Comparison of ENCODE assay signal across 8 cellular contexts in the genomic region with DNA sequence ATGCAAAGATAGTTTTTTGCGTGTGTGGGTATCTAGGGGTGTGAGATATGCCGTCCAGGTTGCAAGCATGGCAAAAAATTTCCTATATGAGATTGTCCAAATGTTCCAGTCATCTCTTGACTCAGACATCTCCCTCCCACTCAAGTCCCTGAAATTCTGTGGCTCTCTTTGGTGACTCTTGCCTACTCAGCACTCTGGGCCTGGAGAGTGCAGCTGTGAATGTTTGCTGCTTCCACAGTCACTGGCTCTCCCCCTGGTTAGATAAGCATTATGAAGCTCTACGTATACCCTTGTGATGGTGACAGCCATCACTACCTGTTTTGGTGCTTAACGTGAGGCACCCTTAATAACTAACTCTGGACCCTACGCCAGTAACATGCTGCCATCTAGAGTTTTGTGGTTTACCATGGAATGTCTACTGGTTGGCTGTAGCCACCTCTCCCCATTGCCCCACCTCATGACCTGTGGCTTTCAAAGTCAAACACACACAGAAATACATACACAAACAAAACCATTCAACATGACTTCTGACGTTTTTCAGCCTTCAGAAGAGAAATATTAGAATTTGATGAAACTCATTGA.
A peak's percentile ranks its signal among the peaks of the same experiment; 100 is the strongest.
DNase-seq lines count a peak whose midpoint lies in the region; ATAC-seq and TF ChIP-seq lines count a peak whose summit lies in the region.

No MANE protein-coding gene starts in this region.

- H3K27ac Mint-ChIP-seq in nephron progenitor cell, result no peak overlapping the region
- no peak overlapping the region for H3K27ac Mint-ChIP-seq in naive thymus-derived CD8-positive, alpha-beta T cell

- H3K4me1 Mint-ChIP-seq in nephron progenitor cell, result peaks cover 30% of the 10 kb centered on the region
- H3K4me1 Mint-ChIP-seq in naive thymus-derived CD8-positive, alpha-beta T cell, result no peaks in the 10 kb centered on the region

- no peak overlapping the region for H3K4me3 ChIP-seq in effector memory CD4-positive, alpha-beta T cell (ENCODE audit: insufficient read depth, low read depth, low read length, poor library complexity, severe bottlenecking)

- peaks cover 35% of the 10 kb centered on the region for H3K9me3 Mint-ChIP-seq in nephron progenitor cell
- peaks cover 0 to 5% (median 0%) of the 10 kb centered on the region in 9 donors for H3K9me3 Mint-ChIP-seq in naive thymus-derived CD8-positive, alpha-beta T cell

- no peaks in the 10 kb centered on the region for H3K27me3 ChIP-seq in effector memory CD4-positive, alpha-beta T cell (replicated peaks; ENCODE audit: control insufficient read depth, insufficient read depth, low read length, poor library complexity, severe bottlenecking)

- no peaks in the 10 kb centered on the region for H3K36me3 ChIP-seq in effector memory CD4-positive, alpha-beta T cell (ENCODE audit: control insufficient read depth, insufficient read depth, low read length)

- TF ChIP-seq CTCF in 22Rv1 (IDR thresholded peaks at IDR 0.05) (peak; percentile 42), nephron progenitor cell (IDR thresholded peaks at IDR 0.05) (peak; percentile 12)

- POLR2A ChIA-PET in naive thymus-derived CD8-positive, alpha-beta T cell (lab: Charles Lee), result no interaction called here

- ATAC-seq in GM18873 (IDR thresholded peaks at IDR 0.05; ENCODE audit: low FRiP score, unreplicated experiment) (peak; percentile 65), HG02981 (IDR thresholded peaks at IDR 0.05; ENCODE audit: unreplicated experiment) (peak; percentile 44)
- no peak for ATAC-seq in naive thymus-derived CD8-positive, alpha-beta T cell

- DNase-seq in RPMI7951 (ENCODE audit: low read depth), result peak; percentile 70
- DNase-seq in nephron progenitor cell, result peak; percentile 7
- no peak for DNase-seq in naive thymus-derived CD8-positive, alpha-beta T cell
- DNase-seq in effector CD4-positive, alpha-beta T cell, result no peak
- no peak for DNase-seq in effector memory CD4-positive, alpha-beta T cell

- H3K27ac ChIP-seq in 22Rv1, result no peak overlapping the region
- no peak overlapping the region for H3K27ac ChIP-seq in effector memory CD4-positive, alpha-beta T cell (ENCODE audit: insufficient read depth, low read length, poor library complexity, severe bottlenecking)

- no peaks in the 10 kb centered on the region for H3K4me1 ChIP-seq in effector memory CD4-positive, alpha-beta T cell (ENCODE audit: control insufficient read depth, insufficient read depth, low read length, poor library complexity, severe bottlenecking)

- no peak overlapping the region for H3K4me3 Mint-ChIP-seq in nephron progenitor cell
- no peak overlapping the region for H3K4me3 Mint-ChIP-seq in naive thymus-derived CD8-positive, alpha-beta T cell

- H3K27me3 Mint-ChIP-seq in nephron progenitor cell (ENCODE audit: low read depth, poor library complexity), result no peaks in the 10 kb centered on the region
- no peaks in the 10 kb centered on the region for H3K27me3 Mint-ChIP-seq in naive thymus-derived CD8-positive, alpha-beta T cell

- peaks cover 32% of the 10 kb centered on the region for H3K36me3 Mint-ChIP-seq in nephron progenitor cell (ENCODE audit: low read depth)
- H3K36me3 Mint-ChIP-seq in naive thymus-derived CD8-positive, alpha-beta T cell, result peaks cover 0 to 6% (median 0%) of the 10 kb centered on the region in 3 donors

- H3K9me3 ChIP-seq in effector memory CD4-positive, alpha-beta T cell (ENCODE audit: control insufficient read depth, low read length), result no peaks in the 10 kb centered on the region

Comparison
In these comparisons a context has a peak if more than half of its experiments do, and no peak if none do; other contexts are left out.
1. ATAC-seq: peak in GM18873 (single experiment) and HG02981 (single experiment); none in naive thymus-derived CD8-positive, alpha-beta T cell (0 of 2).
2. DNase-seq: peak in RPMI7951 (single experiment) and nephron progenitor cell (single experiment); none in naive thymus-derived CD8-positive, alpha-beta T cell (0 of 10), effector CD4-positive, alpha-beta T cell (single experiment) and effector memory CD4-positive, alpha-beta T cell (0 of 3).